In the genomic region with DNA sequence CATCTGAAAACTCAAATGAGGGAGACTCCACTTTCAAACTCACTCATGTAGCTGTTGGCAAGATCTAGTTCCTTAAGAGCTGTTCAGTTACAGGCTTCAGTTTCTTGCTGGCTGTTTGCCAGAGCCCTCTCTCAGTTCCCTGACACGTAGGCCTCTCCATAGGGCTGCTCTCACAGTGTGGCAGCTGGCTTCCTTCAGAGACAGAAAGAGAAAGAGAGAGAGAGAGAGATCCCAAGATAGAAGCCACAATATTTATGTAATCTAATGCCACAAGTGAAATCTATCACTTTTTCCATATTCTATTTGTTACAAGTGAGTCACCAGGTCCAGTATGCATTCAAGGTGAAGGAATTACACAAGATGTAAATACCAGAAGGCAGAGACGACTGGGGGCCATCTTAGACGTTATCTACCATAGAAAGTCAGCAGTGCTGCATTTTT, we compare ENCODE assay signal across 8 cellular contexts.
A peak's percentile ranks its signal among the peaks of the same experiment; 100 is the strongest.
DNase-seq lines count a peak whose midpoint lies in the region; ATAC-seq and TF ChIP-seq lines count a peak whose summit lies in the region.

No MANE protein-coding gene starts in this region.

- in situ Hi-C loops in astrocyte of the cerebellum (cut with HindIII; ENCODE audit: low sequenced_read_pairs), result no loop called here
- in situ Hi-C loops in transverse colon (cut with MboI; ENCODE audit: low pct_ligation_motif_present in 1 of 4, low pct_unique_long_range_greater_than_20kb in 1 of 4, low sequenced_read_pairs in 3 of 4), result no loop called here

- TF ChIP-seq EP300 in transverse colon (IDR thresholded peaks at IDR 0.05; ENCODE audit: low read depth), result no peak

- TF ChIP-seq CTCF in GM12864 (IDR thresholded peaks at IDR 0.05; ENCODE audit: low read depth, low read length, missing control alignments) (no peak), GM20000 (IDR thresholded peaks at IDR 0.05; ENCODE audit: extremely low read depth, missing control alignments) (no peak), astrocyte of the cerebellum (IDR thresholded peaks at IDR 0.05; ENCODE audit: low read depth, low read length, missing control alignments) (no peak), transverse colon (IDR thresholded peaks at IDR 0.05) (no peak), foreskin fibroblast (IDR thresholded peaks at IDR 0.05; ENCODE audit: low read depth, low read length) (no peak)

- no peak for TF ChIP-seq POLR2A in transverse colon (IDR thresholded peaks at IDR 0.05)

- no peaks in the 10 kb centered on the region for H3K9me3 ChIP-seq in transverse colon

- WGBS in transverse colon (ENCODE audit: low coverage in 1 of 2), 2 donors, result 36 to 40% methylated on average over 2 to 3 of the region's 3 CpGs

- DNase-seq in GM12864 (ENCODE audit: low read depth), result peak; percentile 74
- DNase-seq in GM20000 (ENCODE audit: low spot score), result peak; percentile 32
- peak; percentile 93 for DNase-seq in astrocyte of the cerebellum (ENCODE audit: low read depth)
- DNase-seq in transverse colon, result peak; percentile 31
- no peak for DNase-seq in foreskin fibroblast
- no peak for DNase-seq in NCI-H774 (lab: John Stamatoyannopoulos, UW)
- DNase-seq in AML-193 (lab: John Stamatoyannopoulos, UW), result no peak

- no peaks in the 10 kb centered on the region for H3K4me1 ChIP-seq in transverse colon

- H3K36me3 ChIP-seq in transverse colon, result no peaks in the 10 kb centered on the region

- H3K4me3 ChIP-seq in GM12864 (ENCODE audit: low read depth, low read length) (no peak overlapping the region), astrocyte of the cerebellum (ENCODE audit: low read depth, low read length) (no peak overlapping the region), transverse colon (no peak overlapping the region), foreskin fibroblast (ENCODE audit: low read depth in 1 of 2, low read length in 2 of 2) (no peak overlapping the region)

- intact Hi-C loops in transverse colon (cut with DNase I; ENCODE audit: low total_unique reads), result no loop called here

- ATAC-seq in HG03457 (IDR thresholded peaks at IDR 0.05; ENCODE audit: unreplicated experiment), result peak; percentile 90

- no peak overlapping the region for H3K27ac ChIP-seq in transverse colon

- no peaks in the 10 kb centered on the region for H3K27me3 ChIP-seq in transverse colon

Comparison
In these comparisons a context has a peak if more than half of its experiments do, and no peak if none do; other contexts are left out.
1. DNase-seq: peak in GM12864 (single experiment), GM20000 (single experiment), astrocyte of the cerebellum (single experiment) and transverse colon (single experiment); none in foreskin fibroblast (0 of 2), NCI-H774 (single experiment) and AML-193 (0 of 2).